ENCODE assay signal across 3 cellular contexts in the genomic region with DNA sequence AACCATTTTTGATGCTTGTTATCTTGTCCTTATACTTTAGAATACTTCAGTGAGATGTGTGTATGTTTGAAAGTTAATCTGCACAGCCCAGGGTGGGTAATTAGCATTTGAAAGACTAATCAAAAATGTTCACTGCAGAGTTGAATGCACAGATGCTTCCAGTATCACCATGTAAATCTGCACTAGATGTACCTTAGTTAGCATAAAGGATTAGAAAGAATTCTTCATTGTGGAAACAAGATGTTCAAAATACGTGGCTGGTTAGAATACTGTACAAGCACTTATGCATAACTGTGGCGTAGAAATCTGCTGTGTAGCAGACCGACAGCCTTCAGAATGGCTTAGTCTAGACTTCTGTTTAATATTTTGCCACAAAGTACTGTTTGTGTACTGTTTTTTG.
TF ChIP-seq lines count a peak whose summit lies in the region.

No MANE protein-coding gene starts in this region.

TF ChIP-seq in SK-N-SH, 30 proteins besides CTCF, POLR2A, EP300 and RAD21:
- TF ChIP-seq REST (IDR thresholded peaks at IDR 0.05; ENCODE audit: low read depth, low read length), result no peak
- TF ChIP-seq, protein P1, sequence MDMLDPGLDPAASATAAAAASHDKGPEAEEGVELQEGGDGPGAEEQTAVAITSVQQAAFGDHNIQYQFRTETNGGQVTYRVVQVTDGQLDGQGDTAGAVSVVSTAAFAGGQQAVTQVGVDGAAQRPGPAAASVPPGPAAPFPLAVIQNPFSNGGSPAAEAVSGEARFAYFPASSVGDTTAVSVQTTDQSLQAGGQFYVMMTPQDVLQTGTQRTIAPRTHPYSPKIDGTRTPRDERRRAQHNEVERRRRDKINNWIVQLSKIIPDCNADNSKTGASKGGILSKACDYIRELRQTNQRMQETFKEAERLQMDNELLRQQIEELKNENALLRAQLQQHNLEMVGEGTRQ (IDR thresholded peaks at IDR 0.05; ENCODE audit: borderline replicate concordance, low read depth, low read length), result no peak
- TF ChIP-seq, protein P2, sequence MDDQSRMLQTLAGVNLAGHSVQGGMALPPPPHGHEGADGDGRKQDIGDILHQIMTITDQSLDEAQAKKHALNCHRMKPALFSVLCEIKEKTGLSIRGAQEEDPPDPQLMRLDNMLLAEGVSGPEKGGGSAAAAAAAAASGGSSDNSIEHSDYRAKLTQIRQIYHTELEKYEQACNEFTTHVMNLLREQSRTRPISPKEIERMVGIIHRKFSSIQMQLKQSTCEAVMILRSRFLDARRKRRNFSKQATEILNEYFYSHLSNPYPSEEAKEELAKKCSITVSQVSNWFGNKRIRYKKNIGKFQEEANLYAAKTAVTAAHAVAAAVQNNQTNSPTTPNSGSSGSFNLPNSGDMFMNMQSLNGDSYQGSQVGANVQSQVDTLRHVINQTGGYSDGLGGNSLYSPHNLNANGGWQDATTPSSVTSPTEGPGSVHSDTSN (IDR thresholded peaks at IDR 0.05), result no peak
- TF ChIP-seq SMC3 (IDR thresholded peaks at IDR 0.05; ENCODE audit: low read depth, low read length), result no peak
- TF ChIP-seq FOXJ3 (CRISPR knock-in tag; IDR thresholded peaks at IDR 0.05), result no peak

TF ChIP-seq in SK-N-SH treated with all-trans-retinoic acid at 6 μM for 48 hours, 23 proteins besides CTCF, POLR2A, EP300 and RAD21 (continued from another document):
- TF ChIP-seq, protein P3, sequence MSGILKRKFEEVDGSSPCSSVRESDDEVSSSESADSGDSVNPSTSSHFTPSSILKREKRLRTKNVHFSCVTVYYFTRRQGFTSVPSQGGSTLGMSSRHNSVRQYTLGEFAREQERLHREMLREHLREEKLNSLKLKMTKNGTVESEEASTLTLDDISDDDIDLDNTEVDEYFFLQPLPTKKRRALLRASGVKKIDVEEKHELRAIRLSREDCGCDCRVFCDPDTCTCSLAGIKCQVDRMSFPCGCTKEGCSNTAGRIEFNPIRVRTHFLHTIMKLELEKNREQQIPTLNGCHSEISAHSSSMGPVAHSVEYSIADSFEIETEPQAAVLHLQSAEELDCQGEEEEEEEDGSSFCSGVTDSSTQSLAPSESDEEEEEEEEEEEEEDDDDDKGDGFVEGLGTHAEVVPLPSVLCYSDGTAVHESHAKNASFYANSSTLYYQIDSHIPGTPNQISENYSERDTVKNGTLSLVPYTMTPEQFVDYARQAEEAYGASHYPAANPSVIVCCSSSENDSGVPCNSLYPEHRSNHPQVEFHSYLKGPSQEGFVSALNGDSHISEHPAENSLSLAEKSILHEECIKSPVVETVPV (CRISPR knock-in tag; IDR thresholded peaks at IDR 0.05), result no peak
- no peak for TF ChIP-seq ESRRG (CRISPR knock-in tag; IDR thresholded peaks at IDR 0.05)
- TF ChIP-seq SNAI2 (CRISPR knock-in tag; IDR thresholded peaks at IDR 0.05), result no peak
- no peak for TF ChIP-seq ISL1 (CRISPR knock-in tag; IDR thresholded peaks at IDR 0.05)
- no peak for TF ChIP-seq RARB (CRISPR knock-in tag; IDR thresholded peaks at IDR 0.05)
- TF ChIP-seq ZC3H10 (CRISPR knock-in tag; IDR thresholded peaks at IDR 0.05), result no peak
- no peak for TF ChIP-seq OSR1 (CRISPR knock-in tag; IDR thresholded peaks at IDR 0.05)
- no peak for TF ChIP-seq TOX (CRISPR knock-in tag; IDR thresholded peaks at IDR 0.05; ENCODE audit: borderline replicate concordance)
TF ChIP-seq in SK-N-SH treated with all-trans-retinoic acid at 6 μM for 48 hours: peak in this region for 0.

TF ChIP-seq in GM23338, 12 proteins besides CTCF, POLR2A, EP300 and RAD21:
- no peak for TF ChIP-seq REST (IDR thresholded peaks at IDR 0.05; ENCODE audit: unreplicated experiment)
- TF ChIP-seq ZNF331 (CRISPR knock-in tag; IDR thresholded peaks at IDR 0.05; ENCODE audit: low read depth), result no peak
- TF ChIP-seq JUNB (IDR thresholded peaks at IDR 0.05; ENCODE audit: unreplicated experiment), result no peak
- no peak for TF ChIP-seq CREB1 (CRISPR knock-in tag; IDR thresholded peaks at IDR 0.05; ENCODE audit: low read depth)
- TF ChIP-seq EZH2 (IDR thresholded peaks at IDR 0.05; ENCODE audit: low read depth, unreplicated experiment), result no peak
- TF ChIP-seq, protein P4, sequence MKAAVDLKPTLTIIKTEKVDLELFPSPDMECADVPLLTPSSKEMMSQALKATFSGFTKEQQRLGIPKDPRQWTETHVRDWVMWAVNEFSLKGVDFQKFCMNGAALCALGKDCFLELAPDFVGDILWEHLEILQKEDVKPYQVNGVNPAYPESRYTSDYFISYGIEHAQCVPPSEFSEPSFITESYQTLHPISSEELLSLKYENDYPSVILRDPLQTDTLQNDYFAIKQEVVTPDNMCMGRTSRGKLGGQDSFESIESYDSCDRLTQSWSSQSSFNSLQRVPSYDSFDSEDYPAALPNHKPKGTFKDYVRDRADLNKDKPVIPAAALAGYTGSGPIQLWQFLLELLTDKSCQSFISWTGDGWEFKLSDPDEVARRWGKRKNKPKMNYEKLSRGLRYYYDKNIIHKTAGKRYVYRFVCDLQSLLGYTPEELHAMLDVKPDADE (IDR thresholded peaks at IDR 0.05), result no peak
TF ChIP-seq in GM23338: peak in this region for 0.
